Comparison of ENCODE assay signal across 8 cellular contexts in genomic region chr1:226662704-226663326, GRCh38.
DNase-seq lines count a peak whose midpoint lies in the region; ATAC-seq and TF ChIP-seq lines count a peak whose summit lies in the region.

No MANE protein-coding gene starts in this region.

- DNase-seq in NOMO-1 treated with dmso at 0.1 percent for 144 hours (lab: John Stamatoyannopoulos, UW; ENCODE audit: unreplicated experiment) = peak; percentile 76
- DNase-seq in activated T-cell treated with anti-CD3 and anti-CD28 coated beads for 24 hours (ENCODE audit: low read depth) = peak; percentile 81
- peak; percentile 84 for DNase-seq in non-pigmented ciliary epithelial cell (ENCODE audit: low read depth)
- DNase-seq in suprapubic skin (ENCODE audit: low spot score in 2 of 2) = peak; percentile 94 to 96
- no peak for DNase-seq in cortex of kidney (lab: John Stamatoyannopoulos, UW)

- H3K9me3 ChIP-seq in suprapubic skin = no peaks in the 10 kb centered on the region

- TF ChIP-seq CTCF in suprapubic skin (IDR thresholded peaks at IDR 0.05) = no peak

- H3K27me3 ChIP-seq in suprapubic skin = no peaks in the 10 kb centered on the region

- WGBS in suprapubic skin = 5% methylated on average over 10 of the region's 13 CpGs

- peak overlapping the region; percentile 88 for H3K27ac ChIP-seq in suprapubic skin

- H3K4me3 ChIP-seq in suprapubic skin = no peak overlapping the region

- H3K4me1 ChIP-seq in suprapubic skin = peaks cover 98% of the 10 kb centered on the region

- TF ChIP-seq EP300 in suprapubic skin (IDR thresholded peaks at IDR 0.05) = peak; percentile 46

- H3K36me3 ChIP-seq in suprapubic skin = no peaks in the 10 kb centered on the region

- TF ChIP-seq POLR2A in suprapubic skin (IDR thresholded peaks at IDR 0.05) = peak in 1 of 2 donors; percentile 59

- peak; percentile 87 for ATAC-seq in GM18499 (IDR thresholded peaks at IDR 0.05; ENCODE audit: insufficient read depth, unreplicated experiment)
- ATAC-seq in HG02840 (IDR thresholded peaks at IDR 0.05; ENCODE audit: low FRiP score, unreplicated experiment) = peak; percentile 96
- ATAC-seq in esophagus mucosa = peak; percentile 88
